8 cellular contexts compared by ENCODE assay signal in genomic region chr10:63720689-63721088, GRCh38.
A peak's percentile ranks its signal among the peaks of the same experiment; 100 is the strongest.
DNase-seq lines count a peak whose midpoint lies in the region; ATAC-seq and TF ChIP-seq lines count a peak whose summit lies in the region.

No MANE protein-coding gene starts in this region.

- no peak for TF ChIP-seq CTCF in smooth muscle cell (IDR thresholded peaks at IDR 0.05; ENCODE audit: borderline replicate concordance, insufficient read depth, poor library complexity, severe bottlenecking)
- no peak for TF ChIP-seq CTCF in right lobe of liver (IDR thresholded peaks at IDR 0.05)

- H3K4me3 Mint-ChIP-seq in activated CD4-positive, alpha-beta memory T cell treated with anti-CD3 and anti-CD28 coated beads, Interleukin-2, amount 10 ng/mL, durations not matched to agents 7 days and 5 days, result peak overlapping the region; percentile 34
- no peak overlapping the region for H3K4me3 Mint-ChIP-seq in activated CD4-positive, alpha-beta memory T cell treated with anti-CD3 and anti-CD28 coated beads for 36 hours
- no peak overlapping the region for H3K4me3 Mint-ChIP-seq in T-helper 17 cell

- H3K36me3 Mint-ChIP-seq in activated CD4-positive, alpha-beta memory T cell treated with anti-CD3 and anti-CD28 coated beads, Interleukin-2, amount 10 ng/mL, durations not matched to agents 7 days and 5 days (ENCODE audit: low read depth), result no peaks in the 10 kb centered on the region
- H3K36me3 Mint-ChIP-seq in activated CD4-positive, alpha-beta memory T cell treated with anti-CD3 and anti-CD28 coated beads for 36 hours, result no peaks in the 10 kb centered on the region
- no peaks in the 10 kb centered on the region for H3K36me3 Mint-ChIP-seq in T-helper 17 cell (ENCODE audit: low read depth)

- no peaks in the 10 kb centered on the region for H3K27me3 ChIP-seq in smooth muscle cell (ENCODE audit: low read depth)
- H3K27me3 ChIP-seq in right lobe of liver, result no peaks in the 10 kb centered on the region

- peak overlapping the region; percentile 12 for H3K27ac Mint-ChIP-seq in activated CD4-positive, alpha-beta memory T cell treated with anti-CD3 and anti-CD28 coated beads, Interleukin-2, amount 10 ng/mL, durations not matched to agents 7 days and 5 days
- H3K27ac Mint-ChIP-seq in activated CD4-positive, alpha-beta memory T cell treated with anti-CD3 and anti-CD28 coated beads for 36 hours, result no peak overlapping the region
- peak overlapping the region; percentile 59 for H3K27ac Mint-ChIP-seq in T-helper 17 cell

- intact Hi-C loops in activated CD4-positive, alpha-beta memory T cell treated with anti-CD3 and anti-CD28 coated beads for 36 hours (cut with micrococcal nuclease), result loop anchor here (1.0 to 2.0 kb wide), 5 partner anchors 47 to 553 kb away; no protein-coding TSS in a partner anchor
- intact Hi-C loops in right lobe of liver (cut with DNase I), result no loop called here

- no peaks in the 10 kb centered on the region for H4K20me1 ChIP-seq in smooth muscle cell (ENCODE audit: low read depth)

- peak; percentile 21 for DNase-seq in activated CD4-positive, alpha-beta memory T cell treated with anti-CD3 and anti-CD28 coated beads, Interleukin-2, amount 10 ng/mL, durations not matched to agents 7 days and 5 days
- DNase-seq in activated CD4-positive, alpha-beta memory T cell treated with anti-CD3 and anti-CD28 coated beads for 36 hours, result no peak
- DNase-seq in T-helper 17 cell, result no peak
- no peak for DNase-seq in smooth muscle cell (lab: John Stamatoyannopoulos, UW; ENCODE audit: unreplicated experiment)
- DNase-seq in Ammon's horn (ENCODE audit: low spot score), result no peak
- no peak for DNase-seq in activated effector memory CD4-positive, alpha-beta T cell treated with Interleukin-2 at 50 U/mL for 16 hours
- DNase-seq in right lobe of liver, result no peak

- H3F3A ChIP-seq in smooth muscle cell (ENCODE audit: low read depth), result no peaks in the 10 kb centered on the region

- H3K9ac ChIP-seq in smooth muscle cell (ENCODE audit: low read depth), result no peak overlapping the region

- H3K9me3 ChIP-seq in T-helper 17 cell (ENCODE audit: control insufficient read depth, low read length, poor library complexity, severe bottlenecking) (no peaks in the 10 kb centered on the region), smooth muscle cell (replicated peaks; ENCODE audit: low read depth) (no peaks in the 10 kb centered on the region), right lobe of liver (no peaks in the 10 kb centered on the region)

- peak overlapping the region; percentile 54 for H2AFZ ChIP-seq in smooth muscle cell (ENCODE audit: low read depth)

- H3K4me3 ChIP-seq in smooth muscle cell (no peak overlapping the region), right lobe of liver (no peak overlapping the region)

- peaks cover 28% of the 10 kb centered on the region for H3K4me1 Mint-ChIP-seq in activated CD4-positive, alpha-beta memory T cell treated with anti-CD3 and anti-CD28 coated beads, Interleukin-2, amount 10 ng/mL, durations not matched to agents 7 days and 5 days
- peaks cover 7% of the 10 kb centered on the region for H3K4me1 Mint-ChIP-seq in activated CD4-positive, alpha-beta memory T cell treated with anti-CD3 and anti-CD28 coated beads for 36 hours (ENCODE audit: low read depth)
- peaks cover 8% of the 10 kb centered on the region for H3K4me1 Mint-ChIP-seq in T-helper 17 cell

- H3K9me3 Mint-ChIP-seq in activated CD4-positive, alpha-beta memory T cell treated with anti-CD3 and anti-CD28 coated beads, Interleukin-2, amount 10 ng/mL, durations not matched to agents 7 days and 5 days, result no peaks in the 10 kb centered on the region
- no peaks in the 10 kb centered on the region for H3K9me3 Mint-ChIP-seq in activated CD4-positive, alpha-beta memory T cell treated with anti-CD3 and anti-CD28 coated beads for 36 hours

- H3K27ac ChIP-seq in smooth muscle cell (ENCODE audit: low read depth) (no peak overlapping the region), right lobe of liver (peak overlapping the region in 1 of 3 donors; percentile 6)

- H3K79me2 ChIP-seq in smooth muscle cell (ENCODE audit: low read depth), result no peaks in the 10 kb centered on the region

- 72% methylated on average over 4 of the region's 4 CpGs for WGBS in smooth muscle cell (ENCODE audit: low lambda C conversion rate)
- WGBS in right lobe of liver (ENCODE audit: insufficient coverage, low coverage, low lambda C conversion rate, missing lambda C conversion rate), result 33% methylated on average over 4 of the region's 4 CpGs

- H3K36me3 ChIP-seq in smooth muscle cell (ENCODE audit: low read depth) (no peaks in the 10 kb centered on the region), right lobe of liver (no peaks in the 10 kb centered on the region)

- H3K4me1 ChIP-seq in smooth muscle cell (ENCODE audit: low read depth) (peaks cover 5% of the 10 kb centered on the region), right lobe of liver (peaks cover 0 to 26% (median 8%) of the 10 kb centered on the region in 4 donors)

- TF ChIP-seq POLR2A in right lobe of liver (IDR thresholded peaks at IDR 0.05), result no peak

- CTCF ChIA-PET in activated CD4-positive, alpha-beta memory T cell treated with anti-CD3 and anti-CD28 coated beads, Interleukin-2, amount 10 ng/mL, durations not matched to agents 7 days and 5 days (lab: Charles Lee), result interaction anchor here (0.7 to 8.3 kb wide), 53 partner anchors 9 to 988 kb away, joined by 3 to 189 read pairs (median 4); partner anchors contain the start of genes JMJD1C and NRBF2
- CTCF ChIA-PET in activated CD4-positive, alpha-beta memory T cell treated with anti-CD3 and anti-CD28 coated beads for 36 hours (lab: Charles Lee), result interaction anchor here (0.6 to 9.3 kb wide), 77 partner anchors 8 to 1126 kb away, joined by 3 to 319 read pairs (median 4); partner anchors contain the start of genes JMJD1C, NRBF2 and REEP3

- no peak overlapping the region for H3K4me2 ChIP-seq in smooth muscle cell

- POLR2A ChIA-PET in activated CD4-positive, alpha-beta memory T cell treated with anti-CD3 and anti-CD28 coated beads, Interleukin-2, amount 10 ng/mL, durations not matched to agents 7 days and 5 days (lab: Charles Lee), result interaction anchor here (0.7 to 2.0 kb wide), 7 partner anchors 14 to 560 kb away, joined by 3 to 19 read pairs (median 3); no protein-coding TSS in a partner anchor
- POLR2A ChIA-PET in activated CD4-positive, alpha-beta memory T cell treated with anti-CD3 and anti-CD28 coated beads for 36 hours (lab: Charles Lee), result interaction anchor here (0.7 to 0.9 kb wide), 2 partner anchors 15 to 452 kb away, joined by 3 to 4 read pairs; no protein-coding TSS in a partner anchor

- peak; percentile 66 for ATAC-seq in HG02678 (IDR thresholded peaks at IDR 0.05; ENCODE audit: unreplicated experiment)
- ATAC-seq in T-helper 17 cell, result peak; percentile 55
- ATAC-seq in right lobe of liver, result no peak

- H3K27me3 Mint-ChIP-seq in activated CD4-positive, alpha-beta memory T cell treated with anti-CD3 and anti-CD28 coated beads, Interleukin-2, amount 10 ng/mL, durations not matched to agents 7 days and 5 days, result peaks cover 11% of the 10 kb centered on the region
- peaks cover 5% of the 10 kb centered on the region for H3K27me3 Mint-ChIP-seq in activated CD4-positive, alpha-beta memory T cell treated with anti-CD3 and anti-CD28 coated beads for 36 hours
- peaks cover 31% of the 10 kb centered on the region for H3K27me3 Mint-ChIP-seq in T-helper 17 cell

Comparison
In these comparisons a context has a peak if more than half of its experiments do, and no peak if none do; other contexts are left out.
1. ATAC-seq: peak in HG02678 (single experiment) and T-helper 17 cell (single experiment); none in right lobe of liver (0 of 4).